11 cellular contexts compared by ENCODE assay signal in the genomic region with DNA sequence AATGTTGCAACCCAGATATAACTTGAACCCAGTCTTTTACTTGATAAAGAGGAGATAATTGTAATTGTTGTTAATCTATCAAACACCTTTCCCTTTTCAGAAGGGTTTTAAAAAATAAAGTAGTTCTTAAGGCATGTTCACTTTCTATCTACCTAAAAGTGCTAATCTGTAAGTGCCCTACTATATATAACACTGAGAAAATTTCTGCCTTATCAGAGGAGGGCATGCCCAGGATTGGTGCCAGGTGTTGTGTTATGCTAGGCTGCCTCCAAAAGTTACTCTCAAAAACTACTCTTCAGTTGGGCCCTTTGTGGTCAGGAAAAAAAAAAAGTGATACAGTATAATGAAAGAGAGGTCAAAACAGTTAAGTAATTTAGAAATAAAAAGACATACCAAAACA. TPM values are rescaled to one million over a fixed set of nuclear protein-coding genes. Genes with fewer than 3 reads are reported as not detected.
DNase-seq lines count a peak whose midpoint lies in the region; ATAC-seq lines count a peak whose summit lies in the region.
"Had no signal": no experiment of that assay in that cellular context is flagged by ENCODE, and none has a peak within 500 bp of the region (broad histone marks: within the 10 kb centered on the region; RNA-seq: fewer than 3 reads in every experiment).

No MANE protein-coding gene starts in this region.

- no peak overlapping the region for H3K27ac ChIP-seq in BLaER1 treated with 17β-estradiol and CSF1 and Interleukin-3, amounts not matched to agents 10 nM and 100 nM
- peak overlapping the region; percentile 92 for H3K27ac ChIP-seq in angular gyrus (ENCODE audit: low read depth, low read length)
- H3K27ac ChIP-seq: PC-9 had no signal

- no peak overlapping the region; a peak in 1 of 22 replicates for H3K9ac ChIP-seq in BLaER1 treated with 17β-estradiol and CSF1 and Interleukin-3, amounts not matched to agents 10 nM and 100 nM

- peaks cover 4% of the 10 kb centered on the region for H3K36me3 Mint-ChIP-seq in activated T-helper 1 cell treated with anti-CD3 and anti-CD28 coated beads, Interleukin-12 subunit alpha, Interleukin-12 subunit beta, Interleukin-2, Interleukin-4 antibody, amounts not matched to agents 30 ng/mL and 10 ng/mL and 1 ng/mL, durations not matched to agents 14 hours and 24 hours and 36 hours (ENCODE audit: low read depth)
- no peaks in the 10 kb centered on the region for H3K36me3 Mint-ChIP-seq in T-helper 2 cell treated with Interferon-gamma antibody and Interleukin-4, amounts not matched to agents 5 μg/mL and 100 μg/mL, for 36 hours (ENCODE audit: low read depth)

- H3K4me1 Mint-ChIP-seq in activated T-helper 1 cell treated with anti-CD3 and anti-CD28 coated beads, Interleukin-12 subunit alpha, Interleukin-12 subunit beta, Interleukin-2, Interleukin-4 antibody, amounts not matched to agents 30 ng/mL and 10 ng/mL and 1 ng/mL, durations not matched to agents 14 hours and 24 hours and 36 hours (ENCODE audit: low read depth): peaks cover 25% of the 10 kb centered on the region
- H3K4me1 Mint-ChIP-seq in T-helper 2 cell treated with Interferon-gamma antibody and Interleukin-4, amounts not matched to agents 5 μg/mL and 100 μg/mL, for 36 hours (ENCODE audit: low read depth): peaks cover 10% of the 10 kb centered on the region

- H3K27me3 ChIP-seq in BLaER1 treated with 17β-estradiol and CSF1 and Interleukin-3, amounts not matched to agents 10 nM and 100 nM: no peaks in the 10 kb centered on the region

- H3K4me2 ChIP-seq in BLaER1 treated with 17β-estradiol and CSF1 and Interleukin-3, amounts not matched to agents 10 nM and 100 nM: peak overlapping the region in 8 of 11 experiments; percentile 23 to 57 (median 50); a peak in 13 of 22 replicates
- H3K4me2 ChIP-seq: PC-9 had no signal

- H3K9me3 ChIP-seq in BLaER1 treated with 17β-estradiol and CSF1 and Interleukin-3, amounts not matched to agents 10 nM and 100 nM (replicated peaks in 1 of 11): no peaks in the 10 kb centered on the region

- peak; percentile 29 for DNase-seq in medulla oblongata (ENCODE audit: extremely low spot score)
- no peak for DNase-seq in activated T-helper 1 cell treated with anti-CD3 and anti-CD28 coated beads, Interleukin-12 subunit alpha, Interleukin-12 subunit beta, Interleukin-2, Interleukin-4 antibody, amounts not matched to agents 30 ng/mL and 10 ng/mL and 1 ng/mL, durations not matched to agents 14 hours and 24 hours and 36 hours (ENCODE audit: low spot score)
- DNase-seq in NK-92 treated with Interleukin-12 subunit alpha and Interleukin-12 subunit beta, amount 100 ng/mL, for 24 hours (lab: John Stamatoyannopoulos, UW): no peak
- no peak for DNase-seq in T-helper 2 cell treated with Interferon-gamma antibody and Interleukin-4, amounts not matched to agents 5 μg/mL and 100 μg/mL, for 36 hours (ENCODE audit: low spot score)
- DNase-seq: activated CD8-positive, alpha-beta memory T cell treated with anti-CD3 and anti-CD28 coated beads, Interleukin-2, amount 50 U/mL, for 4 hours; amniotic stem cell; PC-9 had no signal

- no peak overlapping the region for H3K27ac Mint-ChIP-seq in activated T-helper 1 cell treated with anti-CD3 and anti-CD28 coated beads, Interleukin-12 subunit alpha, Interleukin-12 subunit beta, Interleukin-2, Interleukin-4 antibody, amounts not matched to agents 30 ng/mL and 10 ng/mL and 1 ng/mL, durations not matched to agents 14 hours and 24 hours and 36 hours
- no peak overlapping the region for H3K27ac Mint-ChIP-seq in T-helper 2 cell treated with Interferon-gamma antibody and Interleukin-4, amounts not matched to agents 5 μg/mL and 100 μg/mL, for 36 hours

- H3K4me3 ChIP-seq in BLaER1 treated with 17β-estradiol and CSF1 and Interleukin-3, amounts not matched to agents 10 nM and 100 nM: no peak overlapping the region
- H3K4me3 ChIP-seq: PC-9 had no signal

- peaks cover 0 to 4% (median 0%) of the 10 kb centered on the region in 11 experiments; a peak in 2 of 22 replicates for H3K36me3 ChIP-seq in BLaER1 treated with 17β-estradiol and CSF1 and Interleukin-3, amounts not matched to agents 10 nM and 100 nM

- ATAC-seq in GM21360 (IDR thresholded peaks at IDR 0.05; ENCODE audit: unreplicated experiment): peak; percentile 49
- ATAC-seq in HG02610 (IDR thresholded peaks at IDR 0.05; ENCODE audit: unreplicated experiment): no peak

- H3K9me3 Mint-ChIP-seq in activated T-helper 1 cell treated with anti-CD3 and anti-CD28 coated beads, Interleukin-12 subunit alpha, Interleukin-12 subunit beta, Interleukin-2, Interleukin-4 antibody, amounts not matched to agents 30 ng/mL and 10 ng/mL and 1 ng/mL, durations not matched to agents 14 hours and 24 hours and 36 hours: no peaks in the 10 kb centered on the region
- H3K9me3 Mint-ChIP-seq in T-helper 2 cell treated with Interferon-gamma antibody and Interleukin-4, amounts not matched to agents 5 μg/mL and 100 μg/mL, for 36 hours: no peaks in the 10 kb centered on the region

- intact Hi-C loops in activated T-helper 1 cell treated with anti-CD3 and anti-CD28 coated beads, Interleukin-12 subunit alpha, Interleukin-12 subunit beta, Interleukin-2, Interleukin-4 antibody, amounts not matched to agents 30 ng/mL and 10 ng/mL and 1 ng/mL, durations not matched to agents 14 hours and 24 hours and 36 hours (cut with micrococcal nuclease): loop anchor here (2.0 kb wide), 1 partner anchor 16 kb away; no protein-coding TSS in a partner anchor

- H4K20me1 ChIP-seq in BLaER1 treated with 17β-estradiol and CSF1 and Interleukin-3, amounts not matched to agents 10 nM and 100 nM: peaks cover 0 to 90% (median 0%) of the 10 kb centered on the region in 11 experiments; a peak in 4 of 22 replicates

- H3K27me3 Mint-ChIP-seq in activated T-helper 1 cell treated with anti-CD3 and anti-CD28 coated beads, Interleukin-12 subunit alpha, Interleukin-12 subunit beta, Interleukin-2, Interleukin-4 antibody, amounts not matched to agents 30 ng/mL and 10 ng/mL and 1 ng/mL, durations not matched to agents 14 hours and 24 hours and 36 hours (ENCODE audit: insufficient read depth): peaks cover 8% of the 10 kb centered on the region
- peaks cover 50% of the 10 kb centered on the region for H3K27me3 Mint-ChIP-seq in T-helper 2 cell treated with Interferon-gamma antibody and Interleukin-4, amounts not matched to agents 5 μg/mL and 100 μg/mL, for 36 hours (ENCODE audit: low read depth)

- peaks cover 16 to 37% (median 32%) of the 10 kb centered on the region in 10 experiments for H3K4me1 ChIP-seq in BLaER1 treated with 17β-estradiol and CSF1 and Interleukin-3, amounts not matched to agents 10 nM and 100 nM

- H3K4me3 Mint-ChIP-seq in activated T-helper 1 cell treated with anti-CD3 and anti-CD28 coated beads, Interleukin-12 subunit alpha, Interleukin-12 subunit beta, Interleukin-2, Interleukin-4 antibody, amounts not matched to agents 30 ng/mL and 10 ng/mL and 1 ng/mL, durations not matched to agents 14 hours and 24 hours and 36 hours: no peak overlapping the region
- no peak overlapping the region for H3K4me3 Mint-ChIP-seq in T-helper 2 cell treated with Interferon-gamma antibody and Interleukin-4, amounts not matched to agents 5 μg/mL and 100 μg/mL, for 36 hours

RNA-seq across cellular contexts. Expression of a gene that starts 36.3 kb away (rescaled TPM):
- total RNA-seq in activated T-helper 1 cell treated with anti-CD3 and anti-CD28 coated beads, Interleukin-12 subunit alpha, Interleukin-12 subunit beta, Interleukin-2, Interleukin-4 antibody, amounts not matched to agents 30 ng/mL and 10 ng/mL and 1 ng/mL, durations not matched to agents 14 hours and 24 hours and 36 hours: 47.8 and 48.0 TPM in 2 replicates
